ENCODE assay signal across 34 cellular contexts in the genomic region with DNA sequence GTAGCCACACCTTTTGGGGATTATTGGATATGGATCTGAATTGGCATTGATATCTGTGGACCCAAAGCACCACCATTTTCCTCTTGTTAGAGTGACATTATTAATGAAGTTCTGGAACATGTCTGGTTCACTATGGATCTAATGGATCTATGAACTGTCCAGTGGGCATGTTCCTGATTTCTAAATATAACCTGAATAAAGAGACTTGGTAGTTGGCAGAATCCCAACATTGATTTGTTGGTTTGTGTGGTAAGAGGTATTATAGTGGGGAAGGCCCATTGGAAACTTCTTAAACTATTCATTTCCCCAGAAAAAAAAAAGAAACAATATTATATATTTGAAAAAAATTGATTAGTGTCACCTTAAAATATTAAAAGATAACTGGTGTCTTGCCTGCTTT.
"Had no signal": no experiment of that assay in that cellular context is flagged by ENCODE, and none has a peak within 500 bp of the region (broad histone marks: within the 10 kb centered on the region; RNA-seq: fewer than 3 reads in every experiment).

No MANE protein-coding gene starts in this region.

- H3K9me3 ChIP-seq: adrenal gland, ascending aorta, body of pancreas, breast epithelium had no signal

- H3K36me3 ChIP-seq: adrenal gland, ascending aorta, brain microvascular endothelial cell, breast epithelium, cardiac muscle cell had no signal

- ATAC-seq: activated naive CD4-positive, alpha-beta T cell treated with anti-CD3 and anti-CD28 coated beads, Interleukin-2, amount 50 U/mL, for 72 hours; activated naive CD8-positive, alpha-beta T cell treated with anti-CD3 and anti-CD28 coated beads, Interleukin-2, amount 50 U/mL, for 24 hours; activated T-cell treated with anti-CD3 and anti-CD28 coated beads, Interleukin-2, amount 50 U/mL, for 4 hours; activated T-cell treated with anti-CD3 and anti-CD28 coated beads, Interleukin-2, amount 50 U/mL, for 72 hours; activated T-helper 17 cell treated with anti-CD3 and anti-CD28 coated beads, Interleukin-2, amount 50 U/mL, for 72 hours; body of pancreas had no signal

- H3K27ac ChIP-seq: adrenal gland, ascending aorta, body of pancreas, brain microvascular endothelial cell, breast epithelium, cardiac muscle cell had no signal

- H3K27me3 ChIP-seq: adrenal gland, ascending aorta, body of pancreas, brain microvascular endothelial cell, breast epithelium, cardiac muscle cell had no signal

- H3K4me3 ChIP-seq: adrenal gland, ascending aorta, body of pancreas, breast epithelium, cardiac muscle cell had no signal

- DNase-seq: activated effector memory CD4-positive, alpha-beta T cell treated with anti-CD3 and anti-CD28 coated beads, Interleukin-2, amount 50 U/mL, for 16 hours; activated effector memory CD4-positive, alpha-beta T cell treated with Interleukin-2 at 50 U/mL for 16 hours; activated gamma-delta T cell; activated gamma-delta T cell treated with Interleukin-2 at 50 U/mL for 16 hours; activated naive CD4-positive, alpha-beta T cell; activated naive CD4-positive, alpha-beta T cell treated with anti-CD3 and anti-CD28 coated beads for 36 hours; activated naive CD4-positive, alpha-beta T cell treated with anti-CD3 and anti-CD28 coated beads, Interleukin-2, amount 10 ng/mL, durations not matched to agents 7 days and 5 days; activated naive CD4-positive, alpha-beta T cell treated with anti-CD3 and anti-CD28 coated beads, Interleukin-2, amount 50 U/mL, for 16 hours; activated naive CD4-positive, alpha-beta T cell treated with Interleukin-2 at 50 U/mL for 16 hours; activated naive CD8-positive, alpha-beta T cell treated with anti-CD3 and anti-CD28 coated beads for 36 hours; activated naive CD8-positive, alpha-beta T cell treated with anti-CD3 and anti-CD28 coated beads, Interleukin-2, amount 10 ng/mL, durations not matched to agents 7 days and 5 days; activated naive CD8-positive, alpha-beta T cell treated with anti-CD3 and anti-CD28 coated beads, Interleukin-2, amount 50 U/mL, for 24 hours; activated T-cell treated with anti-CD3 and anti-CD28 coated beads, Interleukin-2, amount 50 U/mL, for 1 hour; activated T-cell treated with anti-CD3 and anti-CD28 coated beads, Interleukin-2, amount 50 U/mL, for 24 hours; activated T-cell treated with anti-CD3 and anti-CD28 coated beads, Interleukin-2, amount 50 U/mL, for 4 hours; activated T-cell treated with anti-CD3 and anti-CD28 coated beads, Interleukin-2, amount 50 U/mL, for 48 hours; activated T-cell treated with anti-CD3 and anti-CD28 coated beads, Interleukin-2, amount 50 U/mL, for 72 hours; adrenal gland; amniotic stem cell; amygdala; anterior cingulate cortex; aorta; body of pancreas; brain microvascular endothelial cell; caudate nucleus; central memory CD4-positive, alpha-beta T cell; cerebellar nuclear complex had no signal

- FAIRE-seq: astrocyte, bronchial epithelial cell had no signal

- H3K4me1 ChIP-seq: adrenal gland, ascending aorta, body of pancreas, breast epithelium had no signal
